Comparison of ENCODE assay signal across 1 cellular context in the genomic region with DNA sequence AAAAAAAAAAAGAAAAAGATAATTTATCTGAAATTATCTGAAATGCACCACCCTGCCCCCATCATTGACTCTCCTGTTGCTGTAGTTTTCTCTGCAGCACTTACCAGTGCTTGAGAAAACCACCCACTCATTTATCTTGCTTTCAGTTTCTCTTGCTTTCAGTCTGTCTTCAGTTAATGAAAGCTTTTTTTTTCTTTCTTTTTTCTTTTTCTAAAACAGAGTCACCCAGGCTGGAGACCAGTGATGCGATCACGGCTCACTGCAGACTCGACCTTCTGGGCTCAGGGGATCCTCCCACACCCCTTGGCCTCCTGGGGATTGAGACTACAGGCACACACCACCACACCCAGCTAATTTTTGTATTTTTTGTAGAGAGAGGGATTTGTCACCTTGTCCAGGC.
TF ChIP-seq lines count a peak whose summit lies in the region.

No MANE protein-coding gene starts in this region.

TF ChIP-seq in HepG2, 621 proteins besides CTCF, POLR2A, EP300 and RAD21:
- no peak for TF ChIP-seq TARDBP (CRISPR knock-in tag; IDR thresholded peaks at IDR 0.05)
- TF ChIP-seq ZNF225 (CRISPR knock-in tag; IDR thresholded peaks at IDR 0.05) = no peak
- TF ChIP-seq, protein P1, sequence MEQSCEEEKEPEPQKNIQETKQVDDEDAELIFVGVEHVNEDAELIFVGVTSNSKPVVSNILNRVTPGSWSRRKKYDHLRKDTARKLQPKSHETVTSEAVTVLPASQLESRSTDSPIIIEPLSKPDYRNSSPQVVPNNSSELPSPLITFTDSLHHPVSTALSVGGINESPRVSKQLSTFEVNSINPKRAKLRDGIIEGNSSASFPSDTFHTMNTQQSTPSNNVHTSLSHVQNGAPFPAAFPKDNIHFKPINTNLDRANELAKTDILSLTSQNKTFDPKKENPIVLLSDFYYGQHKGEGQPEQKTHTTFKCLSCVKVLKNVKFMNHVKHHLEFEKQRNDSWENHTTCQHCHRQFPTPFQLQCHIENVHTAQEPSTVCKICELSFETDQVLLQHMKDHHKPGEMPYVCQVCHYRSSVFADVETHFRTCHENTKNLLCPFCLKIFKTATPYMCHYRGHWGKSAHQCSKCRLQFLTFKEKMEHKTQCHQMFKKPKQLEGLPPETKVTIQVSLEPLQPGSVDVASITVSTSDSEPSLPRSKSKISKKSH (CRISPR knock-in tag; IDR thresholded peaks at IDR 0.05; ENCODE audit: borderline replicate concordance) = no peak
- no peak for TF ChIP-seq MLLT10 (CRISPR knock-in tag; IDR thresholded peaks at IDR 0.05)
